ENCODE assay signal across 7 cellular contexts in genomic region chr19:18304194-18304495, GRCh38. TPM values are rescaled to one million over a fixed set of nuclear protein-coding genes. Genes with fewer than 3 reads are reported as not detected.
A peak's percentile ranks its signal among the peaks of the same experiment; 100 is the strongest.
DNase-seq lines count a peak whose midpoint lies in the region; ATAC-seq and TF ChIP-seq lines count a peak whose summit lies in the region.

No MANE protein-coding gene starts in this region.

- 6% methylated on average over 2 of the region's 2 CpGs for WGBS in esophagus muscularis mucosa
- 0 to 4% (median 4%) methylated on average over 2 of the region's 2 CpGs for WGBS in psoas muscle, 3 donors

- peak overlapping the region; percentile 64 for H3K4me3 Mint-ChIP-seq in GM23338

- H4K20me1 ChIP-seq in GM23338 (replicated peaks; ENCODE audit: insufficient read depth), result no peaks in the 10 kb centered on the region

- H3K27me3 ChIP-seq in GM23338 (ENCODE audit: insufficient read depth), result no peaks in the 10 kb centered on the region
- H3K27me3 ChIP-seq in esophagus muscularis mucosa, result no peaks in the 10 kb centered on the region
- no peaks in the 10 kb centered on the region for H3K27me3 ChIP-seq in psoas muscle (ENCODE audit: insufficient read depth in 3 of 3, low read length in 2 of 3)

- H3K4me3 ChIP-seq in GM23338 (peak overlapping the region; percentile 44; the same call in 1 of the 2 replicates), esophagus muscularis mucosa (peak overlapping the region; percentile 47 to 61 (median 49)), psoas muscle (peak overlapping the region; percentile 56)

- H3K36me3 Mint-ChIP-seq in GM23338 (ENCODE audit: low read depth), result peaks cover 16% of the 10 kb centered on the region

- DNase-seq in GM23338 (ENCODE audit: low spot score) (no peak), SHP77 (lab: John Stamatoyannopoulos, UW) (peak; percentile 64 to 81), esophagus muscularis mucosa (ENCODE audit: extremely low spot score) (no peak), psoas muscle (peak; percentile 53 to 81), NCI-H2107 (lab: John Stamatoyannopoulos, UW) (no peak), left colon (no peak)
- DNase-seq in activated CD4-positive, alpha-beta T cell treated with anti-CD3 and anti-CD28 coated beads for 4 hours, result no peak

- H3F3A ChIP-seq in GM23338 (replicated peaks; ENCODE audit: low read depth), result peaks cover 42% of the 10 kb centered on the region

- TF ChIP-seq CTCF in GM23338 (conservative IDR thresholded peaks at IDR 0.05; ENCODE audit: low read depth in 2 of 2) (no peak), esophagus muscularis mucosa (IDR thresholded peaks at IDR 0.05) (no peak), psoas muscle (IDR thresholded peaks at IDR 0.05) (no peak)

- H3K9me3 ChIP-seq in esophagus muscularis mucosa (no peaks in the 10 kb centered on the region), psoas muscle (no peaks in the 10 kb centered on the region)

- H3K27me3 Mint-ChIP-seq in GM23338 (ENCODE audit: insufficient read depth, low read depth, poor library complexity), result peaks cover 13% of the 10 kb centered on the region

- no peak for TF ChIP-seq POLR2A in esophagus muscularis mucosa (IDR thresholded peaks at IDR 0.05; ENCODE audit: low read depth)

- TF ChIP-seq EP300 in esophagus muscularis mucosa (IDR thresholded peaks at IDR 0.05), result no peak

- peaks cover 30% of the 10 kb centered on the region for H3K4me1 ChIP-seq in GM23338 (ENCODE audit: insufficient read depth)
- peaks cover 73 to 87% (median 81%) of the 10 kb centered on the region in 4 donors for H3K4me1 ChIP-seq in esophagus muscularis mucosa
- H3K4me1 ChIP-seq in psoas muscle, result peaks cover 73% of the 10 kb centered on the region

- no peaks in the 10 kb centered on the region; the same call in 1 of the 2 replicates for H3K36me3 ChIP-seq in GM23338 (ENCODE audit: insufficient read depth)
- H3K36me3 ChIP-seq in esophagus muscularis mucosa, result peaks cover 5 to 20% (median 8%) of the 10 kb centered on the region in 4 donors
- peaks cover 0 to 11% of the 10 kb centered on the region in 2 donors for H3K36me3 ChIP-seq in psoas muscle (ENCODE audit: insufficient read depth in 1 of 2, low read depth in 1 of 2)

- peak overlapping the region; percentile 67 for H3K27ac Mint-ChIP-seq in GM23338

- peaks cover 32% of the 10 kb centered on the region for H3K4me1 Mint-ChIP-seq in GM23338

- H3K27ac ChIP-seq in GM23338 (ENCODE audit: low read depth) (peak overlapping the region; percentile 92), esophagus muscularis mucosa (replicated peaks in 1 of 4) (peak overlapping the region; percentile 93 to 99 (median 98)), psoas muscle (peak overlapping the region; percentile 95)

- peak; percentile 23 for ATAC-seq in GM23338
- ATAC-seq in psoas muscle, result peak; percentile 37 to 55 (median 48)
- no peak for ATAC-seq in left colon

- no peaks in the 10 kb centered on the region for H3K79me2 ChIP-seq in GM23338 (replicated peaks; ENCODE audit: insufficient read depth)

- H3K9me3 Mint-ChIP-seq in GM23338, result no peaks in the 10 kb centered on the region

- H2AFZ ChIP-seq in GM23338, result no peak overlapping the region

- intact Hi-C loops in esophagus muscularis mucosa (cut with DNase I) (no loop called here), psoas muscle (cut with DNase I) (no loop called here), left colon (cut with DNase I, micrococcal nuclease) (no loop called here)

- no peaks in the 10 kb centered on the region for H3K9me2 ChIP-seq in GM23338 (ENCODE audit: insufficient read depth)

- peak overlapping the region; percentile 87 for H3K4me2 ChIP-seq in GM23338

TF ChIP-seq in GM23338, 12 proteins besides CTCF, POLR2A, EP300 and RAD21 (continues in another document):
- TF ChIP-seq ZNF462 (CRISPR knock-in tag; IDR thresholded peaks at IDR 0.05) (no peak), POLR2AphosphoS5 (IDR thresholded peaks at IDR 0.05; ENCODE audit: low read depth) (no peak), STAT1 (IDR thresholded peaks at IDR 0.05; ENCODE audit: unreplicated experiment) (no peak)

RNA-seq across cellular contexts. Expression of gene LSM4, which starts 18.7 kb away (rescaled TPM):
- 511 and 591 TPM in 2 replicates for total RNA-seq in GM23338 (2014; rRNA removed; shearing (Covaris generic))
- polyA plus RNA-seq in GM23338 (2016; fragmentation: Nextera tagmentation; extraction: Ambion mirVana) (637 and 641 TPM in 2 replicates), psoas muscle (100 to 1,000 TPM; 118 to 215 (median 139) TPM)
- total RNA-seq in esophagus muscularis mucosa (100 to 1,000 TPM in 1 of 4 donors, 10 to 100 TPM in 3; 86.8 to 116 (median 93.9) TPM), psoas muscle (100 to 1,000 TPM in 2 of 4 donors, 10 to 100 TPM in 2; 87.9 to 136 (median 112) TPM), left colon (100 to 1,000 TPM; 106 to 148 TPM)

RNA-seq across cellular contexts. Expression of gene JUND, which starts 22.7 kb away (rescaled TPM):
- 154 and 181 TPM in 2 replicates for total RNA-seq in GM23338 (2014; rRNA removed; shearing (Covaris generic))
- polyA plus RNA-seq in GM23338 (2016; fragmentation: Nextera tagmentation; extraction: Ambion mirVana), result 40.0 and 52.5 TPM in 2 replicates
- 100 to 1,000 TPM; 325 to 457 (median 403) TPM for total RNA-seq in esophagus muscularis mucosa
- 10 to 100 TPM; 68.0 to 77.1 (median 72.1) TPM for total RNA-seq in psoas muscle
- polyA plus RNA-seq in psoas muscle, result 10 to 100 TPM; 22.7 to 40.3 (median 38.9) TPM
- total RNA-seq in left colon, result 100 to 1,000 TPM; 361 to 374 TPM

RNA-seq across cellular contexts. Expression of gene IQCN, which starts 29.9 kb away (rescaled TPM):
- total RNA-seq in GM23338 (2014; rRNA removed; shearing (Covaris generic)), result 0.35 and 0.89 TPM in 2 replicates
- polyA plus RNA-seq in GM23338 (2016; fragmentation: Nextera tagmentation; extraction: Ambion mirVana) (0.10 TPM in 1 of 2 replicates, not detected in the other), psoas muscle (under 1 TPM; 0.12 to 0.57 (median 0.17) TPM)
- total RNA-seq in esophagus muscularis mucosa (1 to 10 TPM in 3 of 4 donors, under 1 TPM in 1; 0.52 to 2.5 (median 1.3) TPM), psoas muscle (1 to 10 TPM in 1 of 4 donors, under 1 TPM in 3; 0.32 to 1.5 (median 0.43) TPM), left colon (1 to 10 TPM; 4.3 to 6.1 TPM)

RNA-seq across cellular contexts. Expression of gene PGPEP1, which starts 36.3 kb away (rescaled TPM):
- total RNA-seq in GM23338 (2014; rRNA removed; shearing (Covaris generic)), result 18.9 and 27.6 TPM in 2 replicates
- 15.5 and 19.4 TPM in 2 replicates for polyA plus RNA-seq in GM23338 (2016; fragmentation: Nextera tagmentation; extraction: Ambion mirVana)
- 10 to 100 TPM; 15.0 to 50.3 (median 28.0) TPM for total RNA-seq in esophagus muscularis mucosa
- total RNA-seq in psoas muscle, result 10 to 100 TPM; 18.3 to 47.8 (median 31.7) TPM
- polyA plus RNA-seq in psoas muscle, result 10 to 100 TPM in 1 of 3 donors, 1 to 10 TPM in 2; 8.0 to 13.8 (median 9.1) TPM
- total RNA-seq in left colon, result 100 to 1,000 TPM; 105 to 109 TPM

Comparison
In these comparisons a context has a peak if more than half of its experiments do, and no peak if none do; other contexts are left out.
1. DNase-seq: peak in SHP77 (2 of 2) and psoas muscle (2 of 2); none in GM23338 (single experiment), esophagus muscularis mucosa (single experiment), NCI-H2107 (single experiment), left colon (0 of 2) and activated CD4-positive, alpha-beta T cell treated with anti-CD3 and anti-CD28 coated beads for 4 hours (0 of 2).
2. Peak in every context shown above with its lines, with median percentiles within 50 percentile points of each other: H3K27ac ChIP-seq and H3K4me3 ChIP-seq.